Comparison of ENCODE assay signal across 9 cellular contexts in genomic region chr19:15251749-15252397, GRCh38. TPM values are rescaled to one million over a fixed set of nuclear protein-coding genes. Genes with fewer than 3 reads are reported as not detected.
DNase-seq lines count a peak whose midpoint lies in the region; ATAC-seq and TF ChIP-seq lines count a peak whose summit lies in the region.
"Had no signal": no experiment of that assay in that cellular context is flagged by ENCODE, and none has a peak within 500 bp of the region (broad histone marks: within the 10 kb centered on the region; RNA-seq: fewer than 3 reads in every experiment).

No MANE protein-coding gene starts in this region.

- peaks cover 29% of the 10 kb centered on the region; the same call in 1 of the 2 replicates for H3K79me2 ChIP-seq in Karpas-422 (ENCODE audit: low read length)

- no peak overlapping the region for H3K4me3 Mint-ChIP-seq in endodermal cell
- H3K4me3 Mint-ChIP-seq: activated naive CD8-positive, alpha-beta T cell treated with anti-CD3 and anti-CD28 coated beads, Interleukin-2, amount 10 ng/mL, durations not matched to agents 7 days and 5 days had no signal

- no peak overlapping the region for H3K9ac ChIP-seq in endodermal cell (ENCODE audit: extremely low read depth, low read length, poor library complexity, severe bottlenecking)
- H3K9ac ChIP-seq in mucosa of rectum (ENCODE audit: low read depth in 1 of 2, low read length in 2 of 2) = no peak overlapping the region
- no peak overlapping the region for H3K9ac ChIP-seq in Karpas-422 (ENCODE audit: low read length)

- H3K27ac ChIP-seq in endodermal cell (ENCODE audit: low read depth, low read length) = peak overlapping the region; percentile 79
- H3K27ac ChIP-seq in mucosa of rectum (ENCODE audit: low read depth in 2 of 2, low read length in 2 of 2) = peak overlapping the region; percentile 54 to 70
- no peak overlapping the region for H3K27ac ChIP-seq in Karpas-422 (ENCODE audit: low read length)

- no peak overlapping the region for H2AFZ ChIP-seq in Karpas-422 (ENCODE audit: low read length)

- H3K27me3 ChIP-seq in endodermal cell (ENCODE audit: control insufficient read depth, insufficient read depth, low read length, poor library complexity, severe bottlenecking) (no peaks in the 10 kb centered on the region), mucosa of rectum (ENCODE audit: control insufficient read depth in 2 of 2, insufficient read depth in 2 of 2, low read length in 2 of 2) (no peaks in the 10 kb centered on the region), Karpas-422 (ENCODE audit: low read length) (no peaks in the 10 kb centered on the region)

- H3K4me2 ChIP-seq in Karpas-422 (ENCODE audit: low read depth, low read length, poor library complexity, severe bottlenecking) = no peak overlapping the region

- H3K36me3 Mint-ChIP-seq in endodermal cell (ENCODE audit: low read depth) = peaks cover 66% of the 10 kb centered on the region

- no peaks in the 10 kb centered on the region for H3K9me2 ChIP-seq in Karpas-422 (replicated peaks; ENCODE audit: insufficient read depth, low read length)

- H3K27me3 Mint-ChIP-seq in endodermal cell (ENCODE audit: insufficient read depth) = no peaks in the 10 kb centered on the region
- H3K27me3 Mint-ChIP-seq: activated naive CD8-positive, alpha-beta T cell treated with anti-CD3 and anti-CD28 coated beads, Interleukin-2, amount 10 ng/mL, durations not matched to agents 7 days and 5 days had no signal

- DNase-seq in AG20443 (ENCODE audit: low spot score) = peak; percentile 93
- peak; percentile 71 for DNase-seq in NCI-H2171 treated with DMSO at 0.1 percent for 48 hours (lab: John Stamatoyannopoulos, UW)
- DNase-seq in endodermal cell = peak; percentile 93
- no peak for DNase-seq in Karpas-422
- DNase-seq: activated naive CD8-positive, alpha-beta T cell treated with anti-CD3 and anti-CD28 coated beads, Interleukin-2, amount 10 ng/mL, durations not matched to agents 7 days and 5 days had no signal

- H3K36me3 ChIP-seq in endodermal cell (ENCODE audit: control insufficient read depth, insufficient read depth, low read length) = peaks cover 95% of the 10 kb centered on the region
- H3K36me3 ChIP-seq in mucosa of rectum (ENCODE audit: control insufficient read depth in 2 of 2, insufficient read depth in 2 of 2, low read length in 2 of 2) = peaks cover 70 to 76% of the 10 kb centered on the region in 2 donors
- peaks cover 35% of the 10 kb centered on the region for H3K36me3 ChIP-seq in Karpas-422 (ENCODE audit: insufficient read depth, low read length)

- H3K4me1 ChIP-seq in endodermal cell (ENCODE audit: control insufficient read depth, insufficient read depth, low read length) (no peaks in the 10 kb centered on the region), mucosa of rectum (ENCODE audit: control insufficient read depth in 2 of 2, insufficient read depth in 2 of 2, low read length in 2 of 2) (peaks cover 23 to 47% of the 10 kb centered on the region in 2 donors), Karpas-422 (ENCODE audit: low read length) (no peaks in the 10 kb centered on the region)

- ATAC-seq in GM21528 (IDR thresholded peaks at IDR 0.05; ENCODE audit: low FRiP score, unreplicated experiment) (no peak), HG02884 (IDR thresholded peaks at IDR 0.05; ENCODE audit: unreplicated experiment) (no peak), HG02938 (IDR thresholded peaks at IDR 0.05; ENCODE audit: unreplicated experiment) (no peak)

- WGBS in endodermal cell (ENCODE audit: insufficient coverage in 1 of 2, insufficient read length in 1 of 2), 2 experiments = 76 to 81% methylated on average over 11 to 14 of the region's 14 CpGs

- H4K20me1 ChIP-seq in Karpas-422 (ENCODE audit: insufficient read depth, low read depth, low read length) = peaks cover 22% of the 10 kb centered on the region; the same call in 1 of the 2 replicates

- H3K9me3 Mint-ChIP-seq in endodermal cell = no peaks in the 10 kb centered on the region
- H3K9me3 Mint-ChIP-seq: activated naive CD8-positive, alpha-beta T cell treated with anti-CD3 and anti-CD28 coated beads, Interleukin-2, amount 10 ng/mL, durations not matched to agents 7 days and 5 days had no signal

- peak; percentile 70 for TF ChIP-seq CTCF in endodermal cell (conservative IDR thresholded peaks at IDR 0.05)

- H3K4me3 ChIP-seq in endodermal cell (ENCODE audit: low read length) (no peak overlapping the region), mucosa of rectum (ENCODE audit: low read length in 2 of 2) (no peak overlapping the region), Karpas-422 (ENCODE audit: low read length) (no peak overlapping the region)

- peak overlapping the region; percentile 87 for H3K27ac Mint-ChIP-seq in endodermal cell
- H3K27ac Mint-ChIP-seq: activated naive CD8-positive, alpha-beta T cell treated with anti-CD3 and anti-CD28 coated beads, Interleukin-2, amount 10 ng/mL, durations not matched to agents 7 days and 5 days had no signal

- H3K4me1 Mint-ChIP-seq in endodermal cell = no peaks in the 10 kb centered on the region
- H3K4me1 Mint-ChIP-seq: activated naive CD8-positive, alpha-beta T cell treated with anti-CD3 and anti-CD28 coated beads, Interleukin-2, amount 10 ng/mL, durations not matched to agents 7 days and 5 days had no signal

- H3K9me3 ChIP-seq in endodermal cell (ENCODE audit: control insufficient read depth, low read length) (no peaks in the 10 kb centered on the region), mucosa of rectum (ENCODE audit: control insufficient read depth in 2 of 2, low read length in 2 of 2) (no peaks in the 10 kb centered on the region), Karpas-422 (ENCODE audit: low read length) (no peaks in the 10 kb centered on the region)

RNA-seq across cellular contexts. Expression of gene EPHX3, which starts 19.6 kb away (rescaled TPM):
- 10 to 100 TPM; 14.5 to 18.7 TPM for total RNA-seq in endodermal cell
- polyA plus RNA-seq in endodermal cell (2013, experiment 1 of 2) = 5.4 TPM
- polyA plus RNA-seq in endodermal cell (2013, experiment 2 of 2) = 4.5 TPM
- 0.11 and 1.6 TPM in 2 replicates for total RNA-seq in Karpas-422 (2014; rRNA removed; shearing (Covaris generic); ENCODE audit: low replicate concordance)
- total RNA-seq: activated naive CD8-positive, alpha-beta T cell treated with anti-CD3 and anti-CD28 coated beads, Interleukin-2, amount 10 ng/mL, durations not matched to agents 7 days and 5 days had no signal

RNA-seq across cellular contexts. Expression of gene NOTCH3, which starts 51.1 kb away (rescaled TPM):
- total RNA-seq in endodermal cell = 100 to 1,000 TPM; 140 to 171 TPM
- 176 TPM for polyA plus RNA-seq in endodermal cell (2013, experiment 1 of 2)
- polyA plus RNA-seq in endodermal cell (2013, experiment 2 of 2) = 186 TPM
- total RNA-seq in Karpas-422 (2014; rRNA removed; shearing (Covaris generic); ENCODE audit: low replicate concordance) = 0.45 and 3.2 TPM in 2 replicates

Comparison
In these comparisons a context has a peak if more than half of its experiments do, and no peak if none do; other contexts are left out.
1. RNA of gene NOTCH3, which starts 51.1 kb away (total RNA-seq): 140 to 171 TPM in endodermal cell; 0.45 to 3.2 TPM in Karpas-422; every median in the first group is over 10 times any median in the second.